In the genomic region with DNA sequence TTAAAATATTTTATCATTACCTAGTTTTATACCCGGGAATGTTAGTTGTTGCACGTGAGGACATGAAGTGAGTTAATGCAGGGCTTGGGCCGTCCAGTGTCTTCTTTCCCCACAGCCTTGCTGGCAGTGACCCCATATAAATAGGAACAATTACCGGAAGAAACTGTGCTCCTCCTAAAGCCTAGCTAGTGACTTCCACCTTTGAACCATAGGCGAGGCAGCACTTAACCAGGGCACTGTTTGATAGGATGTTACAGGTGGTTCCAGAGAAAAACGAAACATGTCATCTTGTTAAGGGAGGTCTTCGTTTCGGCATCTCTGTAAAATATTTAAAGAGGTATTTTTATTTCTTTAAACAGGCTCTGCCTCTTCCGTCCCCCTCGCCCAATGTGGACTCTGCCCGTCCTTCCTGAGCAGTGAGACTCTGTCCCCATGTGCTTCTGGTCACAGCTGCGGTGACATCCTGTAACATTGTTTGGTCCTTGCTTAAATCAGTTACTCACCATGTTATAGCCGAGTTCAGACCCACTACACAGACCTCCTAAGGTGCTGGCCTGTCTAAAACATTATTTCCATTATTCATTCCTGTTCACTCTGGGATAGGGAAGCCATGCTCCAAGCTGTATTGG, we compare ENCODE assay signal across 16 cellular contexts.
DNase-seq lines count a peak whose midpoint lies in the region; ATAC-seq and TF ChIP-seq lines count a peak whose summit lies in the region.
"Had no signal": no experiment of that assay in that cellular context is flagged by ENCODE, and none has a peak within 500 bp of the region (broad histone marks: within the 10 kb centered on the region; RNA-seq: fewer than 3 reads in every experiment).

No MANE protein-coding gene starts in this region.

- DNase-seq in WTC11 (ENCODE audit: low spot score) (no peak), mucosa of descending colon (no peak), activated T-cell treated with anti-CD3 and anti-CD28 coated beads for 4 hours (no peak), NCI-H82 (lab: John Stamatoyannopoulos, UW) (no peak)
- DNase-seq: ACHN; BE2C; CD4-positive, alpha-beta memory T cell; DMS153; DMS79; GDM1; GOT3; H7 had no signal

- POLR2A ChIA-PET in WTC11 (lab: Charles Lee) = no interaction called here

- no peaks in the 10 kb centered on the region for H3K9me3 Mint-ChIP-seq in WTC11
- H3K9me3 Mint-ChIP-seq in stimulated activated memory B cell treated with anti-CD40 and anti-IgM and Interleukin-4, amounts not matched to agents 10 μg/mL and 1 μg/mL and 100 μg/mL, for 72 hours = no peaks in the 10 kb centered on the region

- H3K4me3 ChIP-seq in BLaER1 (no peak overlapping the region), mucosa of descending colon (no peak overlapping the region)
- no peak overlapping the region for H3K4me3 ChIP-seq in BLaER1 treated with 17β-estradiol and CSF1 and Interleukin-3, amounts not matched to agents 10 nM and 100 nM

- intact Hi-C loops in mucosa of descending colon (cut with DNase I, micrococcal nuclease) = no loop called here

- TF ChIP-seq CTCF in WTC11 (IDR thresholded peaks at IDR 0.05) (no peak), mucosa of descending colon (IDR thresholded peaks at IDR 0.05) (no peak)

- H3K4me1 ChIP-seq in BLaER1 (peaks cover 50% of the 10 kb centered on the region), mucosa of descending colon (ENCODE audit: low read depth) (no peaks in the 10 kb centered on the region)
- H3K4me1 ChIP-seq in BLaER1 treated with 17β-estradiol and CSF1 and Interleukin-3, amounts not matched to agents 10 nM and 100 nM = peaks cover 8 to 69% (median 33%) of the 10 kb centered on the region in 10 experiments; a peak in 19 of 20 replicates
- H3K4me1 ChIP-seq: BE2C had no signal

- H3K9ac ChIP-seq in BLaER1 = no peak overlapping the region
- H3K9ac ChIP-seq in BLaER1 treated with 17β-estradiol and CSF1 and Interleukin-3, amounts not matched to agents 10 nM and 100 nM = no peak overlapping the region

- no peaks in the 10 kb centered on the region for H3K27me3 ChIP-seq in BLaER1
- no peaks in the 10 kb centered on the region for H3K27me3 ChIP-seq in BLaER1 treated with 17β-estradiol and CSF1 and Interleukin-3, amounts not matched to agents 10 nM and 100 nM
- H3K27me3 ChIP-seq: BE2C had no signal

- H3K27ac ChIP-seq in BLaER1 = no peak overlapping the region
- H3K27ac ChIP-seq in BLaER1 treated with 17β-estradiol and CSF1 and Interleukin-3, amounts not matched to agents 10 nM and 100 nM = no peak overlapping the region

- H3K9me3 ChIP-seq in BLaER1 = peaks cover 15% of the 10 kb centered on the region
- H3K9me3 ChIP-seq in BLaER1 treated with 17β-estradiol and CSF1 and Interleukin-3, amounts not matched to agents 10 nM and 100 nM (replicated peaks in 1 of 11) = peaks cover 12 to 41% (median 20%) of the 10 kb centered on the region in 11 experiments
- no peaks in the 10 kb centered on the region for H3K9me3 ChIP-seq in mucosa of descending colon
- H3K9me3 ChIP-seq: BE2C had no signal

- H3K27ac Mint-ChIP-seq in WTC11 = 0 out of 2 replicates have a peak overlapping the region, but pooled peaks have one; percentile 35
- H3K27ac Mint-ChIP-seq in stimulated activated memory B cell treated with anti-CD40 and anti-IgM and Interleukin-4, amounts not matched to agents 10 μg/mL and 1 μg/mL and 100 μg/mL, for 72 hours = no peak overlapping the region
- H3K27ac Mint-ChIP-seq: CD14-positive monocyte; CD4-positive, alpha-beta memory T cell had no signal

- CTCF ChIA-PET in WTC11 (lab: Charles Lee) = interaction anchor here (1.0 kb wide), 1 partner anchor 46 kb away, joined by 3 read pairs; no protein-coding TSS in a partner anchor

- no peaks in the 10 kb centered on the region; the same call in 1 of the 2 replicates for H3K27me3 Mint-ChIP-seq in WTC11 (ENCODE audit: low read depth)
- no peaks in the 10 kb centered on the region for H3K27me3 Mint-ChIP-seq in stimulated activated memory B cell treated with anti-CD40 and anti-IgM and Interleukin-4, amounts not matched to agents 10 μg/mL and 1 μg/mL and 100 μg/mL, for 72 hours
- H3K27me3 Mint-ChIP-seq: CD4-positive, alpha-beta memory T cell had no signal

- no peak overlapping the region for H3K4me3 Mint-ChIP-seq in WTC11
- H3K4me3 Mint-ChIP-seq in stimulated activated memory B cell treated with anti-CD40 and anti-IgM and Interleukin-4, amounts not matched to agents 10 μg/mL and 1 μg/mL and 100 μg/mL, for 72 hours = no peak overlapping the region
- H3K4me3 Mint-ChIP-seq: CD14-positive monocyte; CD4-positive, alpha-beta memory T cell had no signal

- peaks cover 19% of the 10 kb centered on the region for H3K4me1 Mint-ChIP-seq in WTC11
- peaks cover 24% of the 10 kb centered on the region for H3K4me1 Mint-ChIP-seq in stimulated activated memory B cell treated with anti-CD40 and anti-IgM and Interleukin-4, amounts not matched to agents 10 μg/mL and 1 μg/mL and 100 μg/mL, for 72 hours
- H3K4me1 Mint-ChIP-seq: CD14-positive monocyte had no signal

- peak overlapping the region; percentile 76 for H3K4me2 ChIP-seq in BLaER1
- H3K4me2 ChIP-seq in BLaER1 treated with 17β-estradiol and CSF1 and Interleukin-3, amounts not matched to agents 10 nM and 100 nM = peak overlapping the region in 6 of 11 experiments; percentile 9 to 78 (median 66); a peak in 8 of 22 replicates

- ATAC-seq in WTC11 (no peak), mucosa of descending colon (peak; percentile 73)
- no peak for ATAC-seq in stimulated activated memory B cell treated with anti-CD40 and anti-IgM and Interleukin-4, amounts not matched to agents 10 μg/mL and 1 μg/mL and 100 μg/mL, for 72 hours

- H3K36me3 ChIP-seq in BLaER1 (peaks cover 38% of the 10 kb centered on the region; the same call in 1 of the 2 replicates), mucosa of descending colon (ENCODE audit: low read depth) (no peaks in the 10 kb centered on the region)
- H3K36me3 ChIP-seq in BLaER1 treated with 17β-estradiol and CSF1 and Interleukin-3, amounts not matched to agents 10 nM and 100 nM = peaks cover 0 to 28% (median 19%) of the 10 kb centered on the region in 11 experiments; a peak in 13 of 22 replicates
- H3K36me3 ChIP-seq: BE2C had no signal

- no peaks in the 10 kb centered on the region for H3K36me3 Mint-ChIP-seq in WTC11
- H3K36me3 Mint-ChIP-seq in stimulated activated memory B cell treated with anti-CD40 and anti-IgM and Interleukin-4, amounts not matched to agents 10 μg/mL and 1 μg/mL and 100 μg/mL, for 72 hours = peaks cover 47% of the 10 kb centered on the region

- no peaks in the 10 kb centered on the region for H4K20me1 ChIP-seq in BLaER1
- peaks cover 0 to 3% (median 0%) of the 10 kb centered on the region in 11 experiments; a peak in 1 of 22 replicates for H4K20me1 ChIP-seq in BLaER1 treated with 17β-estradiol and CSF1 and Interleukin-3, amounts not matched to agents 10 nM and 100 nM

TF ChIP-seq in WTC11, 78 proteins besides CTCF, POLR2A, EP300 and RAD21:
- TF ChIP-seq TP53 (CRISPR knock-in tag; IDR thresholded peaks at IDR 0.05) (no peak), ZNF532 (CRISPR knock-in tag; IDR thresholded peaks at IDR 0.05; ENCODE audit: borderline replicate concordance) (no peak), USF1 (CRISPR knock-in tag; IDR thresholded peaks at IDR 0.05) (no peak)
